24 cellular contexts compared by ENCODE assay signal in the genomic region with DNA sequence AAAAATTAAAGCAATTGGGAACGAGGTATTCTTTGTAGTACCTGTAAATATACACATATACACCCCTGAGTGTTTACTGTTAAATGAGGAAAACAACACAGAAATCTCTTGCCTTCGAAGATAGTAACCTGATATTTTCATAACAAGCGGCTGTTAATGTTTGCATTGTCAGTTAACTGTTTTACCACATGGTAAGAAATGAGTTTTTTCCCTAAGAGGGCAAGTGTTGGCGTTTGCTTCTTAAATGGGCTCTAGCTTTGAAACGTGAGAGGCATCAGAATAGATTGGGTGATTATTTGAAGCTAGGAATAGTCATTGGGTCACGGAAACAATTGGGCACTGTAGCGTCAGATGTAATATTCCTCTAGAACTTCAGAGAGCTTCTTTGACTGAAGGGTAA. TPM values are rescaled to one million over a fixed set of nuclear protein-coding genes. Genes with fewer than 3 reads are reported as not detected.
DNase-seq lines count a peak whose midpoint lies in the region; ATAC-seq and TF ChIP-seq lines count a peak whose summit lies in the region.
"Had no signal": no experiment of that assay in that cellular context is flagged by ENCODE, and none has a peak within 500 bp of the region (broad histone marks: within the 10 kb centered on the region; RNA-seq: fewer than 3 reads in every experiment).

No MANE protein-coding gene starts in this region.

- H3K27ac ChIP-seq in cardiac muscle cell (peak overlapping the region; percentile 19), skeletal muscle tissue (ENCODE audit: low read depth, low read length) (peak overlapping the region; percentile 64)
- H3K27ac ChIP-seq: hepatocyte, parathyroid adenoma, tibial nerve had no signal

- H3K27me3 ChIP-seq in cardiac muscle cell = no peaks in the 10 kb centered on the region
- H3K27me3 ChIP-seq in skeletal muscle tissue (ENCODE audit: control insufficient read depth in 3 of 3, insufficient read depth in 3 of 3, low read length in 3 of 3) = no peaks in the 10 kb centered on the region
- H3K27me3 ChIP-seq: gastrocnemius medialis, hepatocyte, tibial nerve had no signal

- H3K9me3 ChIP-seq in cardiac muscle cell (ENCODE audit: low read depth) (no peaks in the 10 kb centered on the region), skeletal muscle tissue (ENCODE audit: control insufficient read depth in 3 of 3, low read length in 3 of 3) (no peaks in the 10 kb centered on the region)
- H3K9me3 ChIP-seq: gastrocnemius medialis, tibial nerve had no signal

- DNase-seq in DMS153 (lab: John Stamatoyannopoulos, UW) (peak; percentile 14), DMS153 treated with DMSO at 0.1 percent for 48 hours (lab: John Stamatoyannopoulos, UW; ENCODE audit: unreplicated experiment) (no peak), cardiac muscle cell (ENCODE audit: low read depth in 1 of 2, low spot score in 1 of 2) (no peak), Right ventricle myocardium superior (no peak), NCI-H774 (lab: John Stamatoyannopoulos, UW) (peak; percentile 73), sciatic nerve (ENCODE audit: low spot score) (no peak)
- no peak for DNase-seq in stimulated activated CD8-positive, alpha-beta memory T cell treated with anti-CD3 and anti-CD28 coated beads, Interleukin-4, amount 100 ng/mL, for 48 hours
- DNase-seq: 8988T; activated CD4-positive, alpha-beta T cell treated with anti-CD3 and anti-CD28 coated beads for 1 hour; activated CD8-positive, alpha-beta T cell treated with anti-CD3 and anti-CD28 coated beads for 36 hours; activated gamma-delta T cell; activated naive CD8-positive, alpha-beta T cell treated with anti-CD3 and anti-CD28 coated beads, Interleukin-2, amount 50 U/mL, for 24 hours; CD4-positive, alpha-beta T cell; gastrocnemius medialis; H9; NCI-H1694 treated with DMSO at 0.1 percent for 48 hours; NCI-H524 treated with DMSO at 0.1 percent for 48 hours; RPMI8226; stimulated activated CD4-positive, alpha-beta T cell treated with anti-CD3 and anti-CD28 coated beads, Interleukin-2, amount 100 ng/mL, for 24 hours; T-cell had no signal

- ATAC-seq in Right ventricle myocardium superior (ENCODE audit: poor library complexity) = no peak
- ATAC-seq in sciatic nerve = no peak
- ATAC-seq: activated CD8-positive, alpha-beta T cell treated with anti-CD3 and anti-CD28 coated beads for 36 hours; activated naive CD8-positive, alpha-beta T cell treated with anti-CD3 and anti-CD28 coated beads, Interleukin-2, amount 50 U/mL, for 24 hours; T-cell had no signal

- H3K4me1 ChIP-seq in cardiac muscle cell (ENCODE audit: low read depth) (peaks cover 17% of the 10 kb centered on the region), skeletal muscle tissue (ENCODE audit: control insufficient read depth in 3 of 3, insufficient read depth in 3 of 3, low read length in 3 of 3) (peaks cover 0 to 17% (median 8%) of the 10 kb centered on the region in 3 donors)
- H3K4me1 ChIP-seq: parathyroid adenoma, tibial nerve had no signal

- H3K36me3 ChIP-seq in cardiac muscle cell (peaks cover 70% of the 10 kb centered on the region), skeletal muscle tissue (ENCODE audit: control insufficient read depth in 3 of 3, insufficient read depth in 3 of 3, low read length in 3 of 3) (peaks cover 38 to 76% (median 75%) of the 10 kb centered on the region in 3 donors)

- H3K9ac ChIP-seq in skeletal muscle tissue (ENCODE audit: low read depth in 1 of 3, low read length in 3 of 3) = no peak overlapping the region
- H3K9ac ChIP-seq: parathyroid adenoma had no signal

- H3K4me3 ChIP-seq in cardiac muscle cell = no peak overlapping the region
- no peak overlapping the region for H3K4me3 ChIP-seq in skeletal muscle tissue (ENCODE audit: low read length in 3 of 3)
- H3K4me3 ChIP-seq: gastrocnemius medialis, hepatocyte, tibial nerve had no signal

- intact Hi-C loops in Right ventricle myocardium superior (cut with DNase I) = no loop called here
- intact Hi-C loops in sciatic nerve (cut with DNase I) = no loop called here

- no peak for TF ChIP-seq CTCF in cardiac muscle cell (IDR thresholded peaks at IDR 0.05; ENCODE audit: low read depth, low read length)

RNA-seq across cellular contexts. Expression of a gene that starts 22.0 kb away (rescaled TPM):
- total RNA-seq in cardiac muscle cell (77.9 and 90.9 TPM in 2 replicates), Right ventricle myocardium superior (24.2 TPM), skeletal muscle tissue (14.1 TPM), sciatic nerve (60.4 TPM)
- polyA plus RNA-seq in cardiac muscle cell = 81.3 and 92.9 TPM in 2 replicates

RNA-seq across cellular contexts. Expression of a gene that starts 24.7 kb away (rescaled TPM):
- 25.8 and 36.8 TPM in 2 replicates for total RNA-seq in cardiac muscle cell
- 46.0 and 48.7 TPM in 2 replicates for polyA plus RNA-seq in cardiac muscle cell
- total RNA-seq in Right ventricle myocardium superior = 34.2 TPM
- total RNA-seq in skeletal muscle tissue = 64.2 TPM
- total RNA-seq in sciatic nerve = 73.6 TPM

RNA-seq across cellular contexts. Expression of a gene that starts 54.9 kb away (rescaled TPM):
- total RNA-seq in cardiac muscle cell = 16.1 and 20.9 TPM in 2 replicates
- polyA plus RNA-seq in cardiac muscle cell = 12.1 and 24.0 TPM in 2 replicates
- 8.2 TPM for total RNA-seq in Right ventricle myocardium superior
- total RNA-seq in skeletal muscle tissue = 5.2 TPM
- 19.2 TPM for total RNA-seq in sciatic nerve

Comparison
In these comparisons a context has a peak if more than half of its experiments do, and no peak if none do; other contexts are left out.
1. DNase-seq: peak in DMS153 (single experiment) and NCI-H774 (single experiment); none in DMS153 treated with DMSO at 0.1 percent for 48 hours (single experiment), cardiac muscle cell (0 of 2), Right ventricle myocardium superior (single experiment), stimulated activated CD8-positive, alpha-beta memory T cell treated with anti-CD3 and anti-CD28 coated beads, Interleukin-4, amount 100 ng/mL, for 48 hours (single experiment) and sciatic nerve (single experiment).